In the genomic region with DNA sequence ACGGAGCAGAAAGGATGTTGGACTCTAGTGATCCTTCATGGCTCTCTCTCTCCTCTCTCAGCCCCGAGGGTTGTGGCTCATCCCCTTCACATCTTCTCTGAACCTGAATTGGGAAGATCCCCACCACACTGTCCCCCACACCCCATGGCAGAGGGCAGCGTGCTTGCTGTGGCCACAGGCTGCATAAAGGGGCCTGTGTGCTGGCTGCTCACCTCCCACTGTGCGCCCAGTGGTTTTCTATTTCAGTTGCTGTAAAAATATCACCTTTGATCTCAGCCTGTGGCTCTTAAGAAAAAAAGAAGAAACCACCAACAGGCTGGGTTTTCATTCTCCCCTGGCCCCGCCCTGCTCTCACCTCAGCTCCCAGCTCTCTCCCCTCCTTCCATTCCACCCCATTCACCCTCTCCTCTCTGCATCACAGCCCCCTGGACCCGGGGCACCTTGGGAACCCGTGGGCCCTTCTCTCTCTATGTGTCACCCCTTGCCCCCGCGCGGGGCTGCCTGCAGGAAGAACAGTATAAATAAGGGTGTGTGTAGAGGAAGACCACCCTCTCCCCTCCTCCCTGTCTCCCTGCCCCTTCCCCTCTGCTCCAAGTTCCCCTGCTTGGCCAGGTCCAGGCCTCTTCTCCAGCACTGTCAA, we compare ENCODE assay signal across 13 cellular contexts. TPM values are rescaled to one million over a fixed set of nuclear protein-coding genes. Genes with fewer than 3 reads are reported as not detected.
DNase-seq lines count a peak whose midpoint lies in the region; ATAC-seq and TF ChIP-seq lines count a peak whose summit lies in the region.
"Had no signal": no experiment of that assay in that cellular context is flagged by ENCODE, and none has a peak within 500 bp of the region (broad histone marks: within the 10 kb centered on the region; RNA-seq: fewer than 3 reads in every experiment).

No MANE protein-coding gene starts in this region.

- H3K4me1 ChIP-seq in suprapubic skin = peaks cover 23% of the 10 kb centered on the region

- TF ChIP-seq POLR2A in suprapubic skin (IDR thresholded peaks at IDR 0.05) = no peak

- 63% methylated on average over 9 of the region's 10 CpGs for WGBS in suprapubic skin

- no peaks in the 10 kb centered on the region for H3K27me3 ChIP-seq in suprapubic skin
- H3K27me3 ChIP-seq: left lung had no signal

- H3K4me3 ChIP-seq in suprapubic skin = no peak overlapping the region
- H3K4me3 ChIP-seq: left lung, psoas muscle had no signal

- TF ChIP-seq CTCF in GM20000 (IDR thresholded peaks at IDR 0.05; ENCODE audit: extremely low read depth, missing control alignments) = no peak
- TF ChIP-seq CTCF in suprapubic skin (IDR thresholded peaks at IDR 0.05) = no peak

- peak; percentile 75 for DNase-seq in GM20000 (ENCODE audit: low spot score)
- peak; percentile 32 for DNase-seq in RPMI7951 (ENCODE audit: low read depth)
- peak; percentile 25 for DNase-seq in activated naive CD4-positive, alpha-beta T cell treated with anti-CD3 and anti-CD28 coated beads, Interleukin-2, amount 50 U/mL, for 16 hours
- DNase-seq in stimulated activated CD4-positive, alpha-beta T cell treated with anti-CD3 and anti-CD28 coated beads, Interleukin-4, amount 100 ng/mL, for 24 hours = peak; percentile 23
- no peak for DNase-seq in suprapubic skin (ENCODE audit: low spot score in 2 of 2)
- no peak for DNase-seq in NCI-H748 treated with DMSO at 0.1 percent for 48 hours (lab: John Stamatoyannopoulos, UW)
- DNase-seq: activated B cell treated with CpG ODN at 0.5 μM for 24 hours, brain microvascular endothelial cell, NCI-H187 treated with DMSO at 0.1 percent for 48 hours had no signal

- TF ChIP-seq EP300 in suprapubic skin (IDR thresholded peaks at IDR 0.05) = no peak

- H3K36me3 ChIP-seq in suprapubic skin = no peaks in the 10 kb centered on the region
- H3K36me3 ChIP-seq: brain microvascular endothelial cell, left lung had no signal

- no peak for ATAC-seq in HG03442 (IDR thresholded peaks at IDR 0.05; ENCODE audit: unreplicated experiment)
- ATAC-seq: left lung, psoas muscle had no signal

- H3K9me3 ChIP-seq in suprapubic skin = no peaks in the 10 kb centered on the region
- H3K9me3 ChIP-seq: left lung, psoas muscle had no signal

- H3K27ac ChIP-seq in suprapubic skin = no peak overlapping the region
- H3K27ac ChIP-seq: brain microvascular endothelial cell, HL-60, left lung, psoas muscle had no signal

RNA-seq across cellular contexts. Expression of gene WNT11, which starts 25.8 kb away (rescaled TPM):
- 17.4 and 28.7 TPM in 2 replicates for total RNA-seq in RPMI7951 (2014; rRNA removed; shearing (Covaris generic))
- 10 to 100 TPM in 2 of 4 donors, 1 to 10 TPM in 2; 7.8 to 19.5 (median 11.0) TPM for total RNA-seq in suprapubic skin

Comparison
In these comparisons a context has a peak if more than half of its experiments do, and no peak if none do; other contexts are left out.
1. DNase-seq: peak in GM20000 (single experiment), RPMI7951 (single experiment), activated naive CD4-positive, alpha-beta T cell treated with anti-CD3 and anti-CD28 coated beads, Interleukin-2, amount 50 U/mL, for 16 hours (single experiment) and stimulated activated CD4-positive, alpha-beta T cell treated with anti-CD3 and anti-CD28 coated beads, Interleukin-4, amount 100 ng/mL, for 24 hours (single experiment); none in suprapubic skin (0 of 2) and NCI-H748 treated with DMSO at 0.1 percent for 48 hours (single experiment).